30 cellular contexts compared by ENCODE assay signal in genomic region chr3:21717272-21717671, GRCh38. TPM values are rescaled to one million over a fixed set of nuclear protein-coding genes. Genes with fewer than 3 reads are reported as not detected.
DNase-seq lines count a peak whose midpoint lies in the region; ATAC-seq and TF ChIP-seq lines count a peak whose summit lies in the region.
"Had no signal": no experiment of that assay in that cellular context is flagged by ENCODE, and none has a peak within 500 bp of the region (broad histone marks: within the 10 kb centered on the region; RNA-seq: fewer than 3 reads in every experiment).

No MANE protein-coding gene starts in this region.

- TF ChIP-seq POLR2A in right lobe of liver (IDR thresholded peaks at IDR 0.05) = no peak

- no peaks in the 10 kb centered on the region for H3K36me3 ChIP-seq in SK-N-SH (replicated peaks in 1 of 2; ENCODE audit: control insufficient read depth in 1 of 2, insufficient read depth in 2 of 2, low read length in 1 of 2)
- no peaks in the 10 kb centered on the region for H3K36me3 ChIP-seq in fibroblast of lung (ENCODE audit: control insufficient read depth, insufficient read depth, low read length)
- no peaks in the 10 kb centered on the region for H3K36me3 ChIP-seq in tibial artery
- no peaks in the 10 kb centered on the region for H3K36me3 ChIP-seq in right lobe of liver
- H3K36me3 ChIP-seq: BE2C had no signal

- intact Hi-C loops in tibial artery (cut with DNase I; ENCODE audit: low total_unique reads) (no loop called here), right lobe of liver (cut with DNase I) (no loop called here)

- no peak for TF ChIP-seq EP300 in SK-N-SH (IDR thresholded peaks at IDR 0.05; ENCODE audit: borderline replicate concordance in 1 of 2, low read depth in 1 of 2, low read length in 1 of 2)

- H3K4me3 ChIP-seq in SK-N-SH (ENCODE audit: low read depth in 2 of 2, low read length in 1 of 2) (no peak overlapping the region), fibroblast of lung (replicated peaks in 1 of 4; ENCODE audit: control extremely low read depth in 1 of 4, insufficient read depth in 1 of 4, low read depth in 3 of 4, low read length in 4 of 4) (no peak overlapping the region), tibial artery (no peak overlapping the region), right lobe of liver (no peak overlapping the region)
- H3K4me3 ChIP-seq: GM12878 had no signal

- no peak for DNase-seq in SK-N-SH
- DNase-seq in astrocyte of the hippocampus (ENCODE audit: low read depth, low spot score) = peak; percentile 29
- DNase-seq in fibroblast of lung (ENCODE audit: low read depth in 2 of 2) = peak; percentile 4 to 51
- no peak for DNase-seq in tibial artery
- no peak for DNase-seq in activated CD4-positive, alpha-beta T cell treated with anti-CD3 and anti-CD28 coated beads, Interleukin-2, amount 50 U/mL, for 48 hours
- no peak for DNase-seq in right lobe of liver
- DNase-seq: ACHN; BE2C; CD8-positive, alpha-beta memory T cell; DMS79; EL; GDM1; NCI-H1092; NCI-H1436; NCI-H187; NCI-H2081 treated with DMSO at 0.1 percent for 48 hours; NCI-H2171; NCI-H226; NCI-H510A; NCI-H69 had no signal

- 70% methylated on average over 4 of the region's 4 CpGs for WGBS in SK-N-SH (ENCODE audit: low lambda C conversion rate)
- WGBS in right lobe of liver (ENCODE audit: insufficient coverage, low coverage, low lambda C conversion rate, missing lambda C conversion rate) = 51% methylated on average over 4 of the region's 4 CpGs

- CTCF ChIA-PET in SK-N-SH (lab: Yijun Ruan, JAX) = no interaction called here

- peak overlapping the region; percentile 37; the same call in 1 of the 2 replicates for H3K9ac ChIP-seq in SK-N-SH
- H3K9ac ChIP-seq in fibroblast of lung (ENCODE audit: insufficient read depth, low read length) = no peak overlapping the region
- H3K9ac ChIP-seq: KMS-11 had no signal

- H3K4me1 ChIP-seq in SK-N-SH (ENCODE audit: control insufficient read depth in 1 of 2, insufficient read depth in 2 of 2, low read depth in 1 of 2, low read length in 1 of 2) = peaks cover 0 to 10% of the 10 kb centered on the region in 2 experiments; a peak in 2 of 4 replicates
- H3K4me1 ChIP-seq in fibroblast of lung (ENCODE audit: control insufficient read depth, extremely low read depth, insufficient read depth, low read length) = peaks cover 4% of the 10 kb centered on the region
- H3K4me1 ChIP-seq in tibial artery = peaks cover 0 to 67% (median 20%) of the 10 kb centered on the region in 4 donors
- no peaks in the 10 kb centered on the region for H3K4me1 ChIP-seq in right lobe of liver
- H3K4me1 ChIP-seq: BE2C had no signal

- no peaks in the 10 kb centered on the region for H3K9me2 ChIP-seq in SK-N-SH

- no peak for TF ChIP-seq CTCF in SK-N-SH (IDR thresholded peaks at IDR 0.05)
- no peak for TF ChIP-seq CTCF in fibroblast of lung (conservative IDR thresholded peaks at IDR 0.05 in 1 of 2, IDR thresholded peaks at IDR 0.05 in 1 of 2; ENCODE audit: low read depth in 1 of 2, low read length in 2 of 2)
- TF ChIP-seq CTCF in tibial artery (IDR thresholded peaks at IDR 0.05) = no peak
- no peak for TF ChIP-seq CTCF in right lobe of liver (IDR thresholded peaks at IDR 0.05)

- H4K20me1 ChIP-seq in SK-N-SH (ENCODE audit: insufficient read depth) (no peaks in the 10 kb centered on the region), fibroblast of lung (ENCODE audit: control insufficient read depth, extremely low read depth, insufficient read depth, low read length) (no peaks in the 10 kb centered on the region)

- H3K79me2 ChIP-seq in SK-N-SH (ENCODE audit: insufficient read depth) (no peaks in the 10 kb centered on the region), fibroblast of lung (ENCODE audit: control insufficient read depth, insufficient read depth, low read length) (no peaks in the 10 kb centered on the region)

- H3K4me2 ChIP-seq in SK-N-SH (no peak overlapping the region), fibroblast of lung (ENCODE audit: extremely low read depth, insufficient read depth, low read length) (no peak overlapping the region)
- H3K4me2 ChIP-seq: KMS-11 had no signal

- POLR2A ChIA-PET in SK-N-SH (lab: Yijun Ruan, JAX) = no interaction called here

- peak overlapping the region in 1 of 2 experiments; percentile 92; a peak in 2 of 4 replicates for H3K27ac ChIP-seq in SK-N-SH (ENCODE audit: low read depth in 2 of 2, low read length in 1 of 2)
- no peak overlapping the region for H3K27ac ChIP-seq in fibroblast of lung (ENCODE audit: insufficient read depth, low read length)
- peak overlapping the region; percentile 68 to 78 for H3K27ac ChIP-seq in tibial artery
- H3K27ac ChIP-seq in right lobe of liver = no peak overlapping the region
- H3K27ac ChIP-seq: 22Rv1, KMS-11, RWPE1 had no signal

- peaks cover 17% of the 10 kb centered on the region for H3F3A ChIP-seq in SK-N-SH (replicated peaks; ENCODE audit: insufficient read depth)

- no peak overlapping the region for H2AFZ ChIP-seq in SK-N-SH (ENCODE audit: low read depth)
- no peak overlapping the region for H2AFZ ChIP-seq in fibroblast of lung (ENCODE audit: low read length)

- ATAC-seq in SK-N-SH treated with all-trans-retinoic acid at 6 μM for 48 hours = no peak
- no peak for ATAC-seq in HG02970 (IDR thresholded peaks at IDR 0.05; ENCODE audit: low FRiP score, unreplicated experiment)
- ATAC-seq in right lobe of liver = no peak
- ATAC-seq: GM12878, HCT116, Panc1 had no signal

- H3K27me3 ChIP-seq in SK-N-SH (ENCODE audit: insufficient read depth) (no peaks in the 10 kb centered on the region), fibroblast of lung (ENCODE audit: control insufficient read depth, insufficient read depth, low read length) (no peaks in the 10 kb centered on the region), tibial artery (no peaks in the 10 kb centered on the region), right lobe of liver (no peaks in the 10 kb centered on the region)
- H3K27me3 ChIP-seq: BE2C had no signal

- H3K9me3 ChIP-seq in SK-N-SH (no peaks in the 10 kb centered on the region), fibroblast of lung (ENCODE audit: control insufficient read depth, insufficient read depth, low read depth, low read length) (no peaks in the 10 kb centered on the region), tibial artery (no peaks in the 10 kb centered on the region), right lobe of liver (no peaks in the 10 kb centered on the region)
- H3K9me3 ChIP-seq: BE2C had no signal

- no peak for TF ChIP-seq RAD21 in SK-N-SH (IDR thresholded peaks at IDR 0.05; ENCODE audit: low read length)

TF ChIP-seq in SK-N-SH, 30 proteins besides CTCF, POLR2A, EP300 and RAD21 (continues in another document):
- TF ChIP-seq FOXM1 (IDR thresholded peaks at IDR 0.05; ENCODE audit: low read depth) (no peak), MEF2A (IDR thresholded peaks at IDR 0.05; ENCODE audit: borderline replicate concordance, low read depth) (no peak), PBX3 (IDR thresholded peaks at IDR 0.05) (peak; percentile 49; the same call in 1 of the 2 replicates), CHD2 (IDR thresholded peaks at IDR 0.05; ENCODE audit: low read length, partially characterized antibody) (no peak), NFIC (IDR thresholded peaks at IDR 0.05; ENCODE audit: borderline replicate concordance) (peak; percentile 59; the same call in 1 of the 2 replicates)

TF ChIP-seq in SK-N-SH treated with all-trans-retinoic acid at 6 μM for 48 hours, 23 proteins besides CTCF, POLR2A, EP300 and RAD21 (continues in another document):
- TF ChIP-seq RARB (CRISPR knock-in tag; IDR thresholded peaks at IDR 0.05) = no peak
- no peak for TF ChIP-seq ZC3H10 (CRISPR knock-in tag; IDR thresholded peaks at IDR 0.05)
- no peak for TF ChIP-seq TSHZ2 (CRISPR knock-in tag; IDR thresholded peaks at IDR 0.05)
- TF ChIP-seq POU6F1 (CRISPR knock-in tag; IDR thresholded peaks at IDR 0.05; ENCODE audit: borderline replicate concordance, low read depth) = no peak

RNA-seq across cellular contexts. Expression of gene ZNF385D, which starts 33.7 kb away (rescaled TPM):
- 1.3 and 1.8 TPM in 2 replicates for polyA plus RNA-seq in SK-N-SH (2012; rRNA removed)
- polyA plus RNA-seq in SK-N-SH (2012; cell fraction: cytosol; rRNA removed) = 1.2 and 1.4 TPM in 2 replicates
- 0.38 and 0.74 TPM in 2 replicates for polyA plus RNA-seq in SK-N-SH (2012; cell fraction: nucleus; rRNA removed)
- total RNA-seq in fibroblast of lung = 0.77 and 0.83 TPM in 2 replicates
- 1.9 and 10.2 TPM in 2 replicates for polyA plus RNA-seq in fibroblast of lung
- 1.3 and 12.9 TPM in 2 replicates for polyA plus RNA-seq in fibroblast of lung (2012)
- 0.04 and 11.2 TPM in 2 replicates for polyA minus RNA-seq in fibroblast of lung (ENCODE audit: low replicate concordance)
- total RNA-seq in right lobe of liver = 1 to 10 TPM in 1 of 6 experiments, under 1 TPM in 4, not detected in 1; 0.06 to 2.7 (median 0.59) TPM
- total RNA-seq: CD8-positive, alpha-beta memory T cell; GM12878; H4 had no signal
- polyA plus RNA-seq: CD14-positive monocyte; CD8-positive, alpha-beta memory T cell had no signal

Comparison
In these comparisons a context has a peak if more than half of its experiments do, and no peak if none do; other contexts are left out.
1. DNase-seq: peak in astrocyte of the hippocampus (single experiment) and fibroblast of lung (2 of 2); none in SK-N-SH (single experiment), tibial artery (0 of 2), activated CD4-positive, alpha-beta T cell treated with anti-CD3 and anti-CD28 coated beads, Interleukin-2, amount 50 U/mL, for 48 hours (0 of 2) and right lobe of liver (0 of 3).
2. H3K27ac ChIP-seq: peak in tibial artery (2 of 2); none in fibroblast of lung (single experiment) and right lobe of liver (0 of 3).